In the genomic region with DNA sequence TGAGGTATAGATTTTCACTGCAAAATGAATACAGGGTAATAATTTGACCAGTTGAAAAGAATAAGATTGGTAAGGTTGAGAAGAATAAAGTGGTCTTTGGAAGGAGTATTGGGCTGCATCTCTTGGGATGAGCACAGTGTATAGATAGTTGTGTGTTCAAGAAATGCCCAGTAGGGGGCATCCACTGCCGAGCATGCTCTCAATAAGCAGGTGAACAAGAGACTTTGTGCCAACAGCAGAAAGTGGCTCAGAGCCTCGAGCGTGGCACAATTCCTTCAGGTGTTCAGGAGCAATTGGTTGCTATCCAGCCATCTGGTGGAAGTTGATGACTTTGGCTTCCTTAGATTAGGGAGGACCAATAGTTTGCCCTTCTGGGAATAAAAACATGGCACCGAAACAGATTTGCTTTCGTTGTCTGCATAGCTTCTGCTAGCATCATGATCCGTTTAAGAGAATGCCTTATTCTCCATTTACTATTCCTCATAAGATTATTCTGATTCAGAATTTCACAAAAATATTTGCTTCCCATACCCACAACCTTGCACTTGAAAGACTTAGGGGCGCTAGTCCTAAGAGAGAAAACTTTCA, we compare ENCODE assay signal across 8 cellular contexts.
DNase-seq lines count a peak whose midpoint lies in the region; ATAC-seq and TF ChIP-seq lines count a peak whose summit lies in the region.

No MANE protein-coding gene starts in this region.

- H3K4me3 ChIP-seq in PC-3 (ENCODE audit: low read length) = no peak overlapping the region
- no peak overlapping the region for H3K4me3 ChIP-seq in fibroblast of lung (replicated peaks in 1 of 4; ENCODE audit: control extremely low read depth in 1 of 4, insufficient read depth in 1 of 4, low read depth in 3 of 4, low read length in 4 of 4)
- no peak overlapping the region for H3K4me3 ChIP-seq in testis

- CTCF ChIA-PET in PC-3 (lab: Charles Lee) = no interaction called here

- H3K36me3 ChIP-seq in PC-3 (ENCODE audit: low read depth, low read length) = no peaks in the 10 kb centered on the region
- H3K36me3 ChIP-seq in fibroblast of lung (ENCODE audit: control insufficient read depth, insufficient read depth, low read length) = no peaks in the 10 kb centered on the region
- no peaks in the 10 kb centered on the region for H3K36me3 ChIP-seq in testis (ENCODE audit: low read depth, missing control alignments)

- no peak overlapping the region for H3K9ac ChIP-seq in PC-3 (ENCODE audit: low read length)
- H3K9ac ChIP-seq in fibroblast of lung (ENCODE audit: insufficient read depth, low read length) = no peak overlapping the region

- H3K79me2 ChIP-seq in PC-3 (ENCODE audit: low read length) (no peaks in the 10 kb centered on the region), fibroblast of lung (ENCODE audit: control insufficient read depth, insufficient read depth, low read length) (no peaks in the 10 kb centered on the region)

- H3K9me3 ChIP-seq in PC-3 (ENCODE audit: low read length) = no peaks in the 10 kb centered on the region
- no peaks in the 10 kb centered on the region for H3K9me3 ChIP-seq in fibroblast of lung (ENCODE audit: control insufficient read depth, insufficient read depth, low read depth, low read length)
- H3K9me3 ChIP-seq in testis = no peaks in the 10 kb centered on the region

- POLR2A ChIA-PET in PC-3 (lab: Charles Lee; ENCODE audit: unreplicated experiment) = no interaction called here

- TF ChIP-seq CTCF in PC-3 (conservative IDR thresholded peaks at IDR 0.05; ENCODE audit: low read depth, low read length) = peak; percentile 57
- peak; percentile 12 to 44 for TF ChIP-seq CTCF in fibroblast of lung (conservative IDR thresholded peaks at IDR 0.05 in 1 of 2, IDR thresholded peaks at IDR 0.05 in 1 of 2; ENCODE audit: low read depth in 1 of 2, low read length in 2 of 2)
- TF ChIP-seq CTCF in testis (IDR thresholded peaks at IDR 0.05) = peak in 2 of 3 experiments; percentile 31 to 45

- no peaks in the 10 kb centered on the region for H3K27me3 ChIP-seq in PC-3 (ENCODE audit: low read length)
- H3K27me3 ChIP-seq in fibroblast of lung (ENCODE audit: control insufficient read depth, insufficient read depth, low read length) = no peaks in the 10 kb centered on the region
- H3K27me3 ChIP-seq in testis = no peaks in the 10 kb centered on the region

- H3K4me1 ChIP-seq in PC-3 (ENCODE audit: insufficient read depth, low read length) = peaks cover 13% of the 10 kb centered on the region
- no peaks in the 10 kb centered on the region for H3K4me1 ChIP-seq in fibroblast of lung (ENCODE audit: control insufficient read depth, extremely low read depth, insufficient read depth, low read length)
- H3K4me1 ChIP-seq in testis = no peaks in the 10 kb centered on the region

- H3K4me2 ChIP-seq in PC-3 (ENCODE audit: low read length) = no peak overlapping the region
- H3K4me2 ChIP-seq in fibroblast of lung (ENCODE audit: extremely low read depth, insufficient read depth, low read length) = no peak overlapping the region

- ATAC-seq in HG03103 (IDR thresholded peaks at IDR 0.05; ENCODE audit: low read depth, unreplicated experiment) (peak; percentile 85), PC-3 (no peak), left ventricle myocardium superior (no peak)

- 74 to 78% methylated on average over 7 of the region's 7 CpGs for WGBS in testis, 2 donors

- peak; percentile 1 to 60 (median 5) for DNase-seq in NCI-H1417 (lab: John Stamatoyannopoulos, UW)
- no peak for DNase-seq in NCI-H1417 treated with DMSO at 0.1 percent for 48 hours (lab: John Stamatoyannopoulos, UW)
- DNase-seq in GM19238 (ENCODE audit: insufficient read length, low spot score) = peak; percentile 2
- DNase-seq in PC-3 = peak; percentile 63
- DNase-seq in fibroblast of lung (ENCODE audit: low read depth in 2 of 2) = peak in 1 of 2 donors; percentile 30
- peak; percentile 68 for DNase-seq in testis
- DNase-seq in left ventricle myocardium superior = no peak

- H4K20me1 ChIP-seq in PC-3 (ENCODE audit: low read length) (no peaks in the 10 kb centered on the region), fibroblast of lung (ENCODE audit: control insufficient read depth, extremely low read depth, insufficient read depth, low read length) (no peaks in the 10 kb centered on the region)

- no peaks in the 10 kb centered on the region for H3K9me2 ChIP-seq in PC-3 (replicated peaks; ENCODE audit: low read length)

- intact Hi-C loops in PC-3 (cut with micrococcal nuclease) = no loop called here
- intact Hi-C loops in testis (cut with DNase I; ENCODE audit: low total_unique reads) = no loop called here
- intact Hi-C loops in left ventricle myocardium superior (cut with micrococcal nuclease) = no loop called here

- H3K27ac ChIP-seq in PC-3 (ENCODE audit: low read length) (no peak overlapping the region), fibroblast of lung (ENCODE audit: insufficient read depth, low read length) (no peak overlapping the region), testis (no peak overlapping the region)

- H2AFZ ChIP-seq in PC-3 (ENCODE audit: low read length) (no peak overlapping the region), fibroblast of lung (ENCODE audit: low read length) (no peak overlapping the region)

- no TSS peak for BruUV-seq in PC-3 (replicated peaks; lab: Mats Ljungman, UMichigan)

- no peaks in the 10 kb centered on the region for H3F3A ChIP-seq in PC-3 (ENCODE audit: low read length, unreplicated experiment)

- TF ChIP-seq POLR2A in testis (IDR thresholded peaks at IDR 0.05) = no peak

Comparison
In these comparisons a context has a peak if more than half of its experiments do, and no peak if none do; other contexts are left out.
1. DNase-seq: peak in NCI-H1417 (3 of 3), GM19238 (single experiment), PC-3 (single experiment) and testis (single experiment); none in NCI-H1417 treated with DMSO at 0.1 percent for 48 hours (single experiment) and left ventricle myocardium superior (single experiment).
2. Peak in every context shown above with its lines, with median percentiles within 50 percentile points of each other: CTCF ChIP-seq.